ENCODE assay signal across 1 cellular context in the genomic region with DNA sequence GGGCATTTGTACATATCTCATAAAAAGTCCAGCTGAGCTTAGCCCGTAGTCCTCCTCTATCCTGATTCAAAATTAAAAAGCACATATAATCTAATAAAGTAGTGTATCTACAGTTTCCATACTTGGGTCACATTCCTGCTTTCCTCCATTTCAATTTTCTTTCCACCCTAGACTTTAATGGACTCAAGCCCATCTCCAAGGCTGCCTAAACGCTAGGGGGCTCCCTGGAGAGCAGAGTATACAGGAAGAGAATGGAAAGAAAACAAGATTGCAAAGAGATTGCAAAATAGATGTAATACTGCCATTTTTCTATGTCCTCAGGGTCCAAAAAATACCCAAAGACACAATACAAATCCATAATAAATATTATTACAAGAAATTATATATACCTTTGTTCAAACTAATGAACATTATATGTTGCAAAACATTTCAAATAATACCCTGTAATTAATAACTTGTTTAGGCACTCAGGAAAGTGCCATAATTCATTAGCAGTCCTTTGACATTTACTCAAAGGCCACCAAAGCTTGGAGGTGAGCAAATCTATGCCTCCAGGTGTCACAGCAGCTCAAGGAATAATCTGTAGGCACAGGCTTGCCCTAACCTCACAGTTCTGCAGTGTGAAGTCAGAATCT.
TF ChIP-seq lines count a peak whose summit lies in the region.

No MANE protein-coding gene starts in this region.

TF ChIP-seq in HepG2, 621 proteins besides CTCF, POLR2A, EP300 and RAD21 (continued from another document and continues in another):
- TF ChIP-seq, protein P1, sequence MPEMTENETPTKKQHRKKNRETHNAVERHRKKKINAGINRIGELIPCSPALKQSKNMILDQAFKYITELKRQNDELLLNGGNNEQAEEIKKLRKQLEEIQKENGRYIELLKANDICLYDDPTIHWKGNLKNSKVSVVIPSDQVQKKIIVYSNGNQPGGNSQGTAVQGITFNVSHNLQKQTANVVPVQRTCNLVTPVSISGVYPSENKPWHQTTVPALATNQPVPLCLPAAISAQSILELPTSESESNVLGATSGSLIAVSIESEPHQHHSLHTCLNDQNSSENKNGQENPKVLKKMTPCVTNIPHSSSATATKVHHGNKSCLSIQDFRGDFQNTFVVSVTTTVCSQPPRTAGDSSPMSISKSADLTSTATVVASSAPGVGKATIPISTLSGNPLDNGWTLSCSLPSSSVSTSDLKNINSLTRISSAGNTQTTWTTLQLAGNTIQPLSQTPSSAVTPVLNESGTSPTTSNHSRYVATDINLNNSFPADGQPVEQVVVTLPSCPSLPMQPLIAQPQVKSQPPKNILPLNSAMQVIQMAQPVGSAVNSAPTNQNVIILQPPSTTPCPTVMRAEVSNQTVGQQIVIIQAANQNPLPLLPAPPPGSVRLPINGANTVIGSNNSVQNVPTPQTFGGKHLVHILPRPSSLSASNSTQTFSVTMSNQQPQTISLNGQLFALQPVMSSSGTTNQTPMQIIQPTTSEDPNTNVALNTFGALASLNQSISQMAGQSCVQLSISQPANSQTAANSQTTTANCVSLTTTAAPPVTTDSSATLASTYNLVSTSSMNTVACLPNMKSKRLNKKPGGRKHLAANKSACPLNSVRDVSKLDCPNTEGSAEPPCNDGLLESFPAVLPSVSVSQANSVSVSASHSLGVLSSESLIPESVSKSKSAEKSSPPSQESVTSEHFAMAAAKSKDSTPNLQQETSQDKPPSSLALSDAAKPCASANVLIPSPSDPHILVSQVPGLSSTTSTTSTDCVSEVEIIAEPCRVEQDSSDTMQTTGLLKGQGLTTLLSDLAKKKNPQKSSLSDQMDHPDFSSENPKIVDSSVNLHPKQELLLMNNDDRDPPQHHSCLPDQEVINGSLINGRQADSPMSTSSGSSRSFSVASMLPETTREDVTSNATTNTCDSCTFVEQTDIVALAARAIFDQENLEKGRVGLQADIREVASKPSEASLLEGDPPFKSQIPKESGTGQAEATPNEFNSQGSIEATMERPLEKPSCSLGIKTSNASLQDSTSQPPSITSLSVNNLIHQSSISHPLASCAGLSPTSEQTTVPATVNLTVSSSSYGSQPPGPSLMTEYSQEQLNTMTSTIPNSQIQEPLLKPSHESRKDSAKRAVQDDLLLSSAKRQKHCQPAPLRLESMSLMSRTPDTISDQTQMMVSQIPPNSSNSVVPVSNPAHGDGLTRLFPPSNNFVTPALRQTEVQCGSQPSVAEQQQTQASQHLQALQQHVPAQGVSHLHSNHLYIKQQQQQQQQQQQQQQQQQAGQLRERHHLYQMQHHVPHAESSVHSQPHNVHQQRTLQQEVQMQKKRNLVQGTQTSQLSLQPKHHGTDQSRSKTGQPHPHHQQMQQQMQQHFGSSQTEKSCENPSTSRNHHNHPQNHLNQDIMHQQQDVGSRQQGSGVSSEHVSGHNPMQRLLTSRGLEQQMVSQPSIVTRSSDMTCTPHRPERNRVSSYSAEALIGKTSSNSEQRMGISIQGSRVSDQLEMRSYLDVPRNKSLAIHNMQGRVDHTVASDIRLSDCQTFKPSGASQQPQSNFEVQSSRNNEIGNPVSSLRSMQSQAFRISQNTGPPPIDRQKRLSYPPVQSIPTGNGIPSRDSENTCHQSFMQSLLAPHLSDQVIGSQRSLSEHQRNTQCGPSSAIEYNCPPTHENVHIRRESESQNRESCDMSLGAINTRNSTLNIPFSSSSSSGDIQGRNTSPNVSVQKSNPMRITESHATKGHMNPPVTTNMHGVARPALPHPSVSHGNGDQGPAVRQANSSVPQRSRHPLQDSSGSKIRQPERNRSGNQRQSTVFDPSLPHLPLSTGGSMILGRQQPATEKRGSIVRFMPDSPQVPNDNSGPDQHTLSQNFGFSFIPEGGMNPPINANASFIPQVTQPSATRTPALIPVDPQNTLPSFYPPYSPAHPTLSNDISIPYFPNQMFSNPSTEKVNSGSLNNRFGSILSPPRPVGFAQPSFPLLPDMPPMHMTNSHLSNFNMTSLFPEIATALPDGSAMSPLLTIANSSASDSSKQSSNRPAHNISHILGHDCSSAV (CRISPR knock-in tag; IDR thresholded peaks at IDR 0.05; ENCODE audit: borderline replicate concordance) = no peak
- TF ChIP-seq, protein P2, sequence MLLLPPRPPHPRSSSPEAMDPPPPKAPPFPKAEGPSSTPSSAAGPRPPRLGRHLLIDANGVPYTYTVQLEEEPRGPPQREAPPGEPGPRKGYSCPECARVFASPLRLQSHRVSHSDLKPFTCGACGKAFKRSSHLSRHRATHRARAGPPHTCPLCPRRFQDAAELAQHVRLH (CRISPR knock-in tag; IDR thresholded peaks at IDR 0.05; ENCODE audit: borderline replicate concordance, low read depth) = peak; percentile 47; the same call in 1 of the 2 replicates
- no peak for TF ChIP-seq CENPT (CRISPR knock-in tag; IDR thresholded peaks at IDR 0.05; ENCODE audit: low read depth)
- 0 out of 2 replicates have a peak, but pooled peaks have one; percentile 37 for TF ChIP-seq ARNT2 (CRISPR knock-in tag; IDR thresholded peaks at IDR 0.05; ENCODE audit: low read depth)
- TF ChIP-seq HOXA5 (CRISPR knock-in tag; IDR thresholded peaks at IDR 0.05) = 0 out of 2 replicates have a peak, but pooled peaks have one; percentile 39
- TF ChIP-seq THYN1 (CRISPR knock-in tag; IDR thresholded peaks at IDR 0.05; ENCODE audit: borderline replicate concordance, low read depth) = no peak
- no peak for TF ChIP-seq XBP1 (CRISPR knock-in tag; IDR thresholded peaks at IDR 0.05)
- no peak for TF ChIP-seq SIN3A (IDR thresholded peaks at IDR 0.05; ENCODE audit: borderline replicate concordance, low read depth, low read length)
- TF ChIP-seq GATAD2A (CRISPR knock-in tag; IDR thresholded peaks at IDR 0.05) = peak; percentile 86
- TF ChIP-seq, protein P3, sequence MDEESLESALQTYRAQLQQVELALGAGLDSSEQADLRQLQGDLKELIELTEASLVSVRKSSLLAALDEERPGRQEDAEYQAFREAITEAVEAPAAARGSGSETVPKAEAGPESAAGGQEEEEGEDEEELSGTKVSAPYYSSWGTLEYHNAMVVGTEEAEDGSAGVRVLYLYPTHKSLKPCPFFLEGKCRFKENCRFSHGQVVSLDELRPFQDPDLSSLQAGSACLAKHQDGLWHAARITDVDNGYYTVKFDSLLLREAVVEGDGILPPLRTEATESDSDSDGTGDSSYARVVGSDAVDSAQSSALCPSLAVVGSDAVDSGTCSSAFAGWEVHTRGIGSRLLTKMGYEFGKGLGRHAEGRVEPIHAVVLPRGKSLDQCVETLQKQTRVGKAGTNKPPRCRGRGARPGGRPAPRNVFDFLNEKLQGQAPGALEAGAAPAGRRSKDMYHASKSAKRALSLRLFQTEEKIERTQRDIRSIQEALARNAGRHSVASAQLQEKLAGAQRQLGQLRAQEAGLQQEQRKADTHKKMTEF (CRISPR knock-in tag; IDR thresholded peaks at IDR 0.05) = peak; percentile 62
- 0 out of 2 replicates have a peak, but pooled peaks have one; percentile 70 for TF ChIP-seq MBD4 (IDR thresholded peaks at IDR 0.05; ENCODE audit: borderline replicate concordance, low read length)
- no peak for TF ChIP-seq ZNF747 (CRISPR knock-in tag; IDR thresholded peaks at IDR 0.05; ENCODE audit: borderline replicate concordance)
- TF ChIP-seq BRCA1 (CRISPR knock-in tag; IDR thresholded peaks at IDR 0.05) = no peak
- TF ChIP-seq ZNF451 (CRISPR knock-in tag; IDR thresholded peaks at IDR 0.05) = no peak
- TF ChIP-seq, protein P4, sequence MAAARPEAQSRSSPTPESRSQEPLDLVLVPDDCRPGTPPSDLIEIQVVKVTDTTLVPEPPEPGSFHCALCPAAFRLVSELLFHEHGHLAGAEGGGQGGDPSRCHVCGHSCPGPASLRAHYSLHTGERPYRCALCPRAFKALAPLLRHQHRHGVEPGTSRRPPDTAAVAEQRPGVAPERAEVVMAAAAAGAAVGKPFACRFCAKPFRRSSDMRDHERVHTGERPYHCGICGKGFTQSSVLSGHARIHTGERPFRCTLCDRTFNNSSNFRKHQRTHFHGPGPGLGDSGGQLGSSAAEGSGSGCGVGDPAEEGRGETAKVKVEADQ (CRISPR knock-in tag; IDR thresholded peaks at IDR 0.05; ENCODE audit: borderline replicate concordance) = 0 out of 2 replicates have a peak, but pooled peaks have one; percentile 15
- no peak for TF ChIP-seq ZNF670 (CRISPR knock-in tag; IDR thresholded peaks at IDR 0.05; ENCODE audit: borderline replicate concordance)
- no peak for TF ChIP-seq ZZZ3 (CRISPR knock-in tag; IDR thresholded peaks at IDR 0.05; ENCODE audit: borderline replicate concordance)
- no peak for TF ChIP-seq ETV6 (CRISPR knock-in tag; conservative IDR thresholded peaks at IDR 0.05)
- no peak for TF ChIP-seq MTA1 (CRISPR knock-in tag; IDR thresholded peaks at IDR 0.05; ENCODE audit: borderline replicate concordance)
- TF ChIP-seq SMC3 (IDR thresholded peaks at IDR 0.05; ENCODE audit: low read length) = peak; percentile 98
- no peak for TF ChIP-seq NFATC3 (CRISPR knock-in tag; IDR thresholded peaks at IDR 0.05)
- TF ChIP-seq PHF21A (CRISPR knock-in tag; IDR thresholded peaks at IDR 0.05) = 0 out of 2 replicates have a peak, but pooled peaks have one; percentile 27
- TF ChIP-seq FOXA1 (IDR thresholded peaks at IDR 0.05) = no peak
- peak; percentile 54 for TF ChIP-seq FOXA1 (CRISPR knock-in tag; IDR thresholded peaks at IDR 0.05)
- peak; percentile 38; the same call in 1 of the 2 replicates for TF ChIP-seq BCL6 (CRISPR knock-in tag; IDR thresholded peaks at IDR 0.05)
- peak; percentile 58; the same call in 1 of the 2 replicates for TF ChIP-seq ZNF556 (CRISPR knock-in tag; IDR thresholded peaks at IDR 0.05; ENCODE audit: borderline replicate concordance)
- no peak for TF ChIP-seq ZNF781 (CRISPR knock-in tag; IDR thresholded peaks at IDR 0.05; ENCODE audit: borderline replicate concordance, not compliant biosample characterization)
- TF ChIP-seq, protein P5, sequence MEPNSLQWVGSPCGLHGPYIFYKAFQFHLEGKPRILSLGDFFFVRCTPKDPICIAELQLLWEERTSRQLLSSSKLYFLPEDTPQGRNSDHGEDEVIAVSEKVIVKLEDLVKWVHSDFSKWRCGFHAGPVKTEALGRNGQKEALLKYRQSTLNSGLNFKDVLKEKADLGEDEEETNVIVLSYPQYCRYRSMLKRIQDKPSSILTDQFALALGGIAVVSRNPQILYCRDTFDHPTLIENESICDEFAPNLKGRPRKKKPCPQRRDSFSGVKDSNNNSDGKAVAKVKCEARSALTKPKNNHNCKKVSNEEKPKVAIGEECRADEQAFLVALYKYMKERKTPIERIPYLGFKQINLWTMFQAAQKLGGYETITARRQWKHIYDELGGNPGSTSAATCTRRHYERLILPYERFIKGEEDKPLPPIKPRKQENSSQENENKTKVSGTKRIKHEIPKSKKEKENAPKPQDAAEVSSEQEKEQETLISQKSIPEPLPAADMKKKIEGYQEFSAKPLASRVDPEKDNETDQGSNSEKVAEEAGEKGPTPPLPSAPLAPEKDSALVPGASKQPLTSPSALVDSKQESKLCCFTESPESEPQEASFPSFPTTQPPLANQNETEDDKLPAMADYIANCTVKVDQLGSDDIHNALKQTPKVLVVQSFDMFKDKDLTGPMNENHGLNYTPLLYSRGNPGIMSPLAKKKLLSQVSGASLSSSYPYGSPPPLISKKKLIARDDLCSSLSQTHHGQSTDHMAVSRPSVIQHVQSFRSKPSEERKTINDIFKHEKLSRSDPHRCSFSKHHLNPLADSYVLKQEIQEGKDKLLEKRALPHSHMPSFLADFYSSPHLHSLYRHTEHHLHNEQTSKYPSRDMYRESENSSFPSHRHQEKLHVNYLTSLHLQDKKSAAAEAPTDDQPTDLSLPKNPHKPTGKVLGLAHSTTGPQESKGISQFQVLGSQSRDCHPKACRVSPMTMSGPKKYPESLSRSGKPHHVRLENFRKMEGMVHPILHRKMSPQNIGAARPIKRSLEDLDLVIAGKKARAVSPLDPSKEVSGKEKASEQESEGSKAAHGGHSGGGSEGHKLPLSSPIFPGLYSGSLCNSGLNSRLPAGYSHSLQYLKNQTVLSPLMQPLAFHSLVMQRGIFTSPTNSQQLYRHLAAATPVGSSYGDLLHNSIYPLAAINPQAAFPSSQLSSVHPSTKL (CRISPR knock-in tag; IDR thresholded peaks at IDR 0.05) = peak; percentile 74
- TF ChIP-seq HOXD1 (CRISPR knock-in tag; IDR thresholded peaks at IDR 0.05) = no peak
- TF ChIP-seq KMT2A (CRISPR knock-in tag; IDR thresholded peaks at IDR 0.05) = 0 out of 2 replicates have a peak, but pooled peaks have one; percentile 62
- TF ChIP-seq NAIF1 (CRISPR knock-in tag; IDR thresholded peaks at IDR 0.05; ENCODE audit: borderline replicate concordance) = 0 out of 2 replicates have a peak, but pooled peaks have one; percentile 21
- TF ChIP-seq ZKSCAN8 (CRISPR knock-in tag; IDR thresholded peaks at IDR 0.05; ENCODE audit: borderline replicate concordance) = peak; percentile 44; the same call in 1 of the 2 replicates
- 0 out of 2 replicates have a peak, but pooled peaks have one; percentile 26 for TF ChIP-seq ZSCAN9 (CRISPR knock-in tag; IDR thresholded peaks at IDR 0.05; ENCODE audit: borderline replicate concordance)
- no peak for TF ChIP-seq ZNF7 (CRISPR knock-in tag; IDR thresholded peaks at IDR 0.05)
- TF ChIP-seq CREB1 (IDR thresholded peaks at IDR 0.05) = no peak
- TF ChIP-seq CREB1 (CRISPR knock-in tag; IDR thresholded peaks at IDR 0.05) = peak; percentile 69
- TF ChIP-seq RCOR2 (CRISPR knock-in tag; IDR thresholded peaks at IDR 0.05) = peak; percentile 61; the same call in 1 of the 2 replicates
- TF ChIP-seq, protein P6, sequence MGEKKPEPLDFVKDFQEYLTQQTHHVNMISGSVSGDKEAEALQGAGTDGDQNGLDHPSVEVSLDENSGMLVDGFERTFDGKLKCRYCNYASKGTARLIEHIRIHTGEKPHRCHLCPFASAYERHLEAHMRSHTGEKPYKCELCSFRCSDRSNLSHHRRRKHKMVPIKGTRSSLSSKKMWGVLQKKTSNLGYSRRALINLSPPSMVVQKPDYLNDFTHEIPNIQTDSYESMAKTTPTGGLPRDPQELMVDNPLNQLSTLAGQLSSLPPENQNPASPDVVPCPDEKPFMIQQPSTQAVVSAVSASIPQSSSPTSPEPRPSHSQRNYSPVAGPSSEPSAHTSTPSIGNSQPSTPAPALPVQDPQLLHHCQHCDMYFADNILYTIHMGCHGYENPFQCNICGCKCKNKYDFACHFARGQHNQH (CRISPR knock-in tag; IDR thresholded peaks at IDR 0.05) = peak; percentile 73; the same call in 1 of the 2 replicates
- TF ChIP-seq ZNF430 (CRISPR knock-in tag; IDR thresholded peaks at IDR 0.05) = no peak
- TF ChIP-seq, protein P7, sequence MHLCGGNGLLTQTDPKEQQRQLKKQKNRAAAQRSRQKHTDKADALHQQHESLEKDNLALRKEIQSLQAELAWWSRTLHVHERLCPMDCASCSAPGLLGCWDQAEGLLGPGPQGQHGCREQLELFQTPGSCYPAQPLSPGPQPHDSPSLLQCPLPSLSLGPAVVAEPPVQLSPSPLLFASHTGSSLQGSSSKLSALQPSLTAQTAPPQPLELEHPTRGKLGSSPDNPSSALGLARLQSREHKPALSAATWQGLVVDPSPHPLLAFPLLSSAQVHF (CRISPR knock-in tag; IDR thresholded peaks at IDR 0.05) = no peak
- peak; percentile 43; the same call in 1 of the 2 replicates for TF ChIP-seq HOXA3 (CRISPR knock-in tag; IDR thresholded peaks at IDR 0.05)
- TF ChIP-seq MZF1 (CRISPR knock-in tag; IDR thresholded peaks at IDR 0.05; ENCODE audit: borderline replicate concordance) = no peak
- TF ChIP-seq ZNF772 (CRISPR knock-in tag; IDR thresholded peaks at IDR 0.05) = no peak
- TF ChIP-seq ZNF83 (CRISPR knock-in tag; IDR thresholded peaks at IDR 0.05; ENCODE audit: borderline replicate concordance) = no peak
- no peak for TF ChIP-seq KDM5B (CRISPR knock-in tag; IDR thresholded peaks at IDR 0.05; ENCODE audit: borderline replicate concordance)
- no peak for TF ChIP-seq FOXM1 (CRISPR knock-in tag; IDR thresholded peaks at IDR 0.05)
- no peak for TF ChIP-seq ZBTB3 (CRISPR knock-in tag; IDR thresholded peaks at IDR 0.05; ENCODE audit: borderline replicate concordance, low read depth)
- TF ChIP-seq HDAC6 (IDR thresholded peaks at IDR 0.05; ENCODE audit: low read depth, low read length) = no peak
- no peak for TF ChIP-seq AHR (CRISPR knock-in tag; IDR thresholded peaks at IDR 0.05)
- peak; percentile 74; the same call in 1 of the 2 replicates for TF ChIP-seq IRF2 (CRISPR knock-in tag; IDR thresholded peaks at IDR 0.05)
- no peak for TF ChIP-seq NBN (conservative IDR thresholded peaks at IDR 0.05)
